Comparison of ENCODE assay signal across 20 cellular contexts in genomic region chr12:79016181-79016580, GRCh38.
DNase-seq lines count a peak whose midpoint lies in the region; ATAC-seq, FAIRE-seq and TF ChIP-seq lines count a peak whose summit lies in the region.
"Had no signal": no experiment of that assay in that cellular context is flagged by ENCODE, and none has a peak within 500 bp of the region (broad histone marks: within the 10 kb centered on the region; RNA-seq: fewer than 3 reads in every experiment).

No MANE protein-coding gene starts in this region.

- no TSS peak for BruUV-seq in endothelial cell of umbilical vein (replicated peaks; lab: Mats Ljungman, UMichigan)

- dilution Hi-C loops in endothelial cell of umbilical vein (cut with MboI; ENCODE audit: extremely low pct_ligation_motif_present, low sequenced_read_pairs) = no loop called here

- no peaks in the 10 kb centered on the region for H3K9me3 ChIP-seq in endothelial cell of umbilical vein (replicated peaks; ENCODE audit: control insufficient read depth, insufficient read depth, low read length)
- H3K9me3 ChIP-seq: stomach had no signal

- H3K27me3 ChIP-seq in endothelial cell of umbilical vein (ENCODE audit: control insufficient read depth in 2 of 2, insufficient read depth in 2 of 2, low read length in 2 of 2) = no peaks in the 10 kb centered on the region
- H3K27me3 ChIP-seq: stomach had no signal

- no peaks in the 10 kb centered on the region for H3K36me3 ChIP-seq in endothelial cell of umbilical vein (ENCODE audit: control insufficient read depth in 2 of 2, extremely low read depth in 1 of 2, insufficient read depth in 2 of 2, low read length in 2 of 2)
- H3K36me3 ChIP-seq: stomach had no signal

- POLR2A ChIA-PET in endothelial cell of umbilical vein (lab: Charles Lee) = no interaction called here

- H3K4me2 ChIP-seq in endothelial cell of umbilical vein (ENCODE audit: insufficient read depth, low read length) = no peak overlapping the region

- intact Hi-C loops in endothelial cell of umbilical vein (cut with micrococcal nuclease) = no loop called here

- H3K4me3 ChIP-seq in endothelial cell of umbilical vein (replicated peaks in 1 of 3; ENCODE audit: insufficient read depth in 1 of 3, low read depth in 1 of 3, low read length in 3 of 3) = no peak overlapping the region
- H3K4me3 ChIP-seq: stomach had no signal

- no peaks in the 10 kb centered on the region for H3K4me1 ChIP-seq in endothelial cell of umbilical vein (ENCODE audit: control insufficient read depth, extremely low read depth, insufficient read depth, low read length)
- H3K4me1 ChIP-seq: parathyroid adenoma, stomach had no signal

- H3K27ac ChIP-seq in endothelial cell of umbilical vein (ENCODE audit: insufficient read depth, low read depth, low read length) = no peak overlapping the region
- H3K27ac ChIP-seq: HL-60, parathyroid adenoma, stomach had no signal

- H2AFZ ChIP-seq in endothelial cell of umbilical vein (ENCODE audit: low read depth, low read length) = no peak overlapping the region
- H2AFZ ChIP-seq: parathyroid adenoma had no signal

- no peak overlapping the region for H3K9ac ChIP-seq in endothelial cell of umbilical vein (replicated peaks; ENCODE audit: extremely low read depth, insufficient read depth, low read length)
- H3K9ac ChIP-seq: parathyroid adenoma had no signal

- no peaks in the 10 kb centered on the region for H3K9me1 ChIP-seq in endothelial cell of umbilical vein (replicated peaks; ENCODE audit: control insufficient read depth, extremely low read depth, insufficient read depth, low read length)

- TF ChIP-seq CTCF in endothelial cell of umbilical vein (IDR thresholded peaks at IDR 0.05; ENCODE audit: extremely low read depth in 1 of 2, insufficient read depth in 1 of 2, low read depth in 1 of 2, low read length in 2 of 2) = no peak

- ATAC-seq in HG02852 (IDR thresholded peaks at IDR 0.05; ENCODE audit: unreplicated experiment) = no peak
- ATAC-seq: CD8-positive, alpha-beta T cell; effector memory CD8-positive, alpha-beta T cell; naive thymus-derived CD4-positive, alpha-beta T cell had no signal

- CTCF ChIA-PET in endothelial cell of umbilical vein (lab: Charles Lee) = no interaction called here

- DNase-seq in DMS53 (lab: John Stamatoyannopoulos, UW) = peak; percentile 94
- DNase-seq in NCI-H1436 treated with DMSO at 0.1 percent for 48 hours (lab: John Stamatoyannopoulos, UW) = peak; percentile 95
- DNase-seq in NCI-H510A (lab: John Stamatoyannopoulos, UW) = peak; percentile 73
- peak; percentile 68 for DNase-seq in endothelial cell of umbilical vein (ENCODE audit: low read depth, low spot score)
- no peak for DNase-seq in NCI-H526 treated with DMSO at 0.1 percent for 48 hours (lab: John Stamatoyannopoulos, UW)
- no peak for DNase-seq in central memory CD4-positive, alpha-beta T cell
- no peak for DNase-seq in NCI-H2227 treated with DMSO at 0.1 percent for 48 hours (lab: John Stamatoyannopoulos, UW)
- DNase-seq: activated CD4-positive, alpha-beta T cell treated with anti-CD3 and anti-CD28 coated beads for 48 hours; CD8-positive, alpha-beta T cell; effector memory CD8-positive, alpha-beta T cell; H7; mammary epithelial cell; naive thymus-derived CD4-positive, alpha-beta T cell; stimulated activated CD4-positive, alpha-beta T cell treated with anti-CD3 and anti-CD28 coated beads, Interleukin-2, amount 100 ng/mL, for 24 hours; stomach had no signal

- no peaks in the 10 kb centered on the region for H4K20me1 ChIP-seq in endothelial cell of umbilical vein (replicated peaks; ENCODE audit: control insufficient read depth, extremely low read depth, insufficient read depth, low read length)

- no peak for FAIRE-seq in endothelial cell of umbilical vein (lab: Jason Lieb, UNC)
- FAIRE-seq: RCC 7860, TTC549 had no signal

- no peak for TF ChIP-seq POLR2A in endothelial cell of umbilical vein (IDR thresholded peaks at IDR 0.05; ENCODE audit: low read depth, low read length)

- no peaks in the 10 kb centered on the region for H3K79me2 ChIP-seq in endothelial cell of umbilical vein (ENCODE audit: control insufficient read depth, insufficient read depth, low read length)
- H3K79me2 ChIP-seq: parathyroid adenoma had no signal

TF ChIP-seq in endothelial cell of umbilical vein, 7 proteins besides CTCF, POLR2A, EP300 and RAD21:
- TF ChIP-seq MYC (IDR thresholded peaks at IDR 0.05; ENCODE audit: low read depth, low read length) (no peak), POLR2AphosphoS5 (IDR thresholded peaks at IDR 0.05; ENCODE audit: insufficient read depth, low read depth, low read length) (no peak), JUN (IDR thresholded peaks at IDR 0.05; ENCODE audit: borderline replicate concordance, insufficient read depth, insufficient read length, low read depth) (no peak), MAX (IDR thresholded peaks at IDR 0.05; ENCODE audit: insufficient read depth, insufficient read length) (no peak), GATA2 (IDR thresholded peaks at IDR 0.05; ENCODE audit: insufficient read depth, insufficient read length, low read depth, low read length) (no peak), FOS (IDR thresholded peaks at IDR 0.05; ENCODE audit: borderline replicate concordance, insufficient read depth, low read length) (no peak), EZH2 (IDR thresholded peaks at IDR 0.05; ENCODE audit: borderline replicate concordance, low read depth, low read length, severe bottlenecking) (no peak)

Comparison
In these comparisons a context has a peak if more than half of its experiments do, and no peak if none do; other contexts are left out.
1. DNase-seq: peak in DMS53 (single experiment), NCI-H1436 treated with DMSO at 0.1 percent for 48 hours (single experiment), NCI-H510A (single experiment) and endothelial cell of umbilical vein (single experiment); none in NCI-H526 treated with DMSO at 0.1 percent for 48 hours (single experiment), central memory CD4-positive, alpha-beta T cell (single experiment) and NCI-H2227 treated with DMSO at 0.1 percent for 48 hours (single experiment).